Comparison of ENCODE assay signal across 19 cellular contexts in genomic region chr7:158051372-158051760, GRCh38.
"Had no signal": no experiment of that assay in that cellular context is flagged by ENCODE, and none has a peak within 500 bp of the region (broad histone marks: within the 10 kb centered on the region; RNA-seq: fewer than 3 reads in every experiment).

No MANE protein-coding gene starts in this region.

- H3K36me3 ChIP-seq: left lung, transverse colon had no signal

- H3K27ac Mint-ChIP-seq: activated CD4-positive, alpha-beta T cell treated with anti-CD3 and anti-CD28 coated beads for 36 hours; activated CD8-positive, alpha-beta memory T cell treated with anti-CD3 and anti-CD28 coated beads, Interleukin-2, amount 10 ng/mL, durations not matched to agents 7 days and 5 days; activated CD8-positive, alpha-beta T cell treated with anti-CD3 and anti-CD28 coated beads, Interleukin-2, amount 10 ng/mL, durations not matched to agents 7 days and 5 days; activated naive CD4-positive, alpha-beta T cell treated with anti-CD3 and anti-CD28 coated beads, Interleukin-2, amount 50 U/mL, for 72 hours; activated T-cell treated with anti-CD3 and anti-CD28 coated beads, Interleukin-2, amount 50 U/mL, for 72 hours; progenitor cell of endocrine pancreas had no signal

- DNase-seq: activated CD4-positive, alpha-beta T cell treated with anti-CD3 and anti-CD28 coated beads for 36 hours; activated CD4-positive, CD25-positive, alpha-beta regulatory T cell; activated CD8-positive, alpha-beta memory T cell treated with anti-CD3 and anti-CD28 coated beads, Interleukin-2, amount 10 ng/mL, durations not matched to agents 7 days and 5 days; activated CD8-positive, alpha-beta T cell treated with anti-CD3 and anti-CD28 coated beads, Interleukin-2, amount 10 ng/mL, durations not matched to agents 7 days and 5 days; activated naive CD4-positive, alpha-beta T cell; activated T-cell treated with anti-CD3 and anti-CD28 coated beads for 4 hours; activated T-cell treated with anti-CD3 and anti-CD28 coated beads, Interleukin-2, amount 50 U/mL, for 72 hours; dermis blood vessel endothelial cell; effector CD4-positive, alpha-beta T cell; mesendoderm; stimulated activated CD4-positive, alpha-beta T cell treated with anti-CD3 and anti-CD28 coated beads, Interleukin-15, amount 100 ng/mL, for 24 hours; stimulated activated CD4-positive, alpha-beta T cell treated with anti-CD3 and anti-CD28 coated beads, Interleukin-2, amount 100 ng/mL, for 24 hours; stimulated activated naive CD4-positive, alpha-beta T cell treated with Interleukin-2 at 50 U/mL for 16 hours; transverse colon had no signal

- H3K27me3 Mint-ChIP-seq: activated CD8-positive, alpha-beta memory T cell treated with anti-CD3 and anti-CD28 coated beads, Interleukin-2, amount 10 ng/mL, durations not matched to agents 7 days and 5 days had no signal

- H3K27ac ChIP-seq: epithelial cell of prostate, left lung, transverse colon had no signal

- H3K36me3 Mint-ChIP-seq: activated CD8-positive, alpha-beta memory T cell treated with anti-CD3 and anti-CD28 coated beads, Interleukin-2, amount 10 ng/mL, durations not matched to agents 7 days and 5 days; activated naive CD4-positive, alpha-beta T cell treated with anti-CD3 and anti-CD28 coated beads, Interleukin-2, amount 50 U/mL, for 72 hours had no signal

- H3K4me3 ChIP-seq: left lung, lung, transverse colon had no signal

- H3K27me3 ChIP-seq: left lung, transverse colon had no signal

- H3K4me1 ChIP-seq: left lung, transverse colon had no signal

- H3K9me3 ChIP-seq: left lung, transverse colon had no signal

- H3K9me3 Mint-ChIP-seq: activated naive CD4-positive, alpha-beta T cell treated with anti-CD3 and anti-CD28 coated beads, Interleukin-2, amount 50 U/mL, for 72 hours; activated T-cell treated with anti-CD3 and anti-CD28 coated beads, Interleukin-2, amount 50 U/mL, for 72 hours had no signal

- H3K4me1 Mint-ChIP-seq: activated CD4-positive, alpha-beta T cell treated with anti-CD3 and anti-CD28 coated beads for 36 hours; activated CD8-positive, alpha-beta memory T cell treated with anti-CD3 and anti-CD28 coated beads, Interleukin-2, amount 10 ng/mL, durations not matched to agents 7 days and 5 days had no signal

- H3K4me3 Mint-ChIP-seq: activated CD4-positive, alpha-beta T cell treated with anti-CD3 and anti-CD28 coated beads for 36 hours; activated CD8-positive, alpha-beta memory T cell treated with anti-CD3 and anti-CD28 coated beads, Interleukin-2, amount 10 ng/mL, durations not matched to agents 7 days and 5 days; activated CD8-positive, alpha-beta T cell treated with anti-CD3 and anti-CD28 coated beads, Interleukin-2, amount 10 ng/mL, durations not matched to agents 7 days and 5 days; activated T-cell treated with anti-CD3 and anti-CD28 coated beads, Interleukin-2, amount 50 U/mL, for 72 hours had no signal
